ENCODE assay signal across 1 cellular context in genomic region chr4:8467016-8467415, GRCh38.
TF ChIP-seq lines count a peak whose summit lies in the region.

No MANE protein-coding gene starts in this region.

TF ChIP-seq in IMR-90, 13 proteins besides CTCF, POLR2A, EP300 and RAD21 (continued from another document):
- no peak for TF ChIP-seq MAZ (IDR thresholded peaks at IDR 0.05; ENCODE audit: borderline replicate concordance, low read depth, low read length)
- no peak for TF ChIP-seq RFX5 (IDR thresholded peaks at IDR 0.05; ENCODE audit: low read depth, low read length)
- TF ChIP-seq ELK1 (IDR thresholded peaks at IDR 0.05; ENCODE audit: borderline replicate concordance, low read depth, low read length) = no peak
- TF ChIP-seq NFE2L2 (IDR thresholded peaks at IDR 0.05; ENCODE audit: low read depth, low read length) = no peak
TF ChIP-seq in IMR-90: peak in this region for 0.
